ENCODE assay signal across 8 cellular contexts in genomic region chr19:45492627-45493470, GRCh38. TPM values are rescaled to one million over a fixed set of nuclear protein-coding genes. Genes with fewer than 3 reads are reported as not detected.
DNase-seq lines count a peak whose midpoint lies in the region; ATAC-seq, FAIRE-seq and TF ChIP-seq lines count a peak whose summit lies in the region.

No MANE protein-coding gene starts in this region.

- H3K4me1 ChIP-seq in Peyer's patch (peaks cover 0 to 35% (median 8%) of the 10 kb centered on the region in 4 donors), muscle layer of colon (ENCODE audit: insufficient read depth, low read length) (peaks cover 23% of the 10 kb centered on the region)

- peak; percentile 16 for FAIRE-seq in GM12891 (lab: Jason Lieb, UNC)

- ATAC-seq in HG02571 (IDR thresholded peaks at IDR 0.05; ENCODE audit: unreplicated experiment), result no peak
- ATAC-seq in activated CD4-positive, CD25-positive, alpha-beta regulatory T cell treated with anti-CD3 and anti-CD28 coated beads, Interleukin-2, amount 50 U/mL, for 24 hours, result no peak

- no peaks in the 10 kb centered on the region for H3K27me3 ChIP-seq in Peyer's patch
- H3K27me3 ChIP-seq in muscle layer of colon (ENCODE audit: control insufficient read depth in 1 of 2, insufficient read depth in 2 of 2, low read length in 2 of 2), result peaks cover 6 to 10% of the 10 kb centered on the region in 2 donors

- H3K36me3 ChIP-seq in Peyer's patch (no peaks in the 10 kb centered on the region), muscle layer of colon (ENCODE audit: insufficient read depth, low read length) (no peaks in the 10 kb centered on the region)

- H3K4me3 ChIP-seq in Peyer's patch, result peak overlapping the region; percentile 26 to 55 (median 40)
- peak overlapping the region; percentile 62 to 71 for H3K4me3 ChIP-seq in muscle layer of colon (ENCODE audit: low read depth in 1 of 2, low read length in 2 of 2)

- no peak for TF ChIP-seq CTCF in Peyer's patch (IDR thresholded peaks at IDR 0.05)

- H3K9me3 ChIP-seq in Peyer's patch (no peaks in the 10 kb centered on the region), muscle layer of colon (ENCODE audit: low read length) (no peaks in the 10 kb centered on the region)

- H3K9ac ChIP-seq in muscle layer of colon (ENCODE audit: low read length), result no peak overlapping the region

- H3K27ac ChIP-seq in Peyer's patch, result peak overlapping the region in 3 of 4 donors; percentile 48 to 70 (median 62)
- H3K27ac ChIP-seq in muscle layer of colon (ENCODE audit: low read depth, low read length), result peak overlapping the region; percentile 75

- TF ChIP-seq POLR2A in GM12891 (IDR thresholded peaks at IDR 0.05; ENCODE audit: low read depth, low read length) (no peak), Peyer's patch (IDR thresholded peaks at IDR 0.05) (no peak)

- no peak for DNase-seq in GM12891 (ENCODE audit: insufficient read length, low spot score)
- peak in 1 of 3 donors; percentile 65 for DNase-seq in Peyer's patch
- DNase-seq in epidermal melanocyte (ENCODE audit: insufficient read length, low spot score), result peak; percentile 89
- DNase-seq in GM19240 (ENCODE audit: insufficient read length, low spot score), result no peak
- no peak for DNase-seq in stimulated activated naive CD4-positive, alpha-beta T cell treated with Interleukin-2 at 50 U/mL for 16 hours (lab: John Stamatoyannopoulos, UW)

TF ChIP-seq in GM12891, 5 proteins besides CTCF, POLR2A, EP300 and RAD21:
- TF ChIP-seq POLR2AphosphoS5 (IDR thresholded peaks at IDR 0.05; ENCODE audit: low read depth, low read length), result no peak
TF ChIP-seq in GM12891: peak in this region for 0.

RNA-seq across cellular contexts. Expression of gene RTN2, which starts 4.0 kb away (rescaled TPM):
- polyA plus RNA-seq in GM12891 (2012; ENCODE audit: low read depth, missing spikeins), result 5.6 TPM
- 10 to 100 TPM in 1 of 4 donors, 1 to 10 TPM in 2, under 1 TPM in 1; 0.53 to 42.1 (median 4.3) TPM for total RNA-seq in Peyer's patch

RNA-seq across cellular contexts. Expression of gene PPM1N, which starts 5.4 kb away (rescaled TPM):
- polyA plus RNA-seq in GM12891 (2012; ENCODE audit: low read depth, missing spikeins), result 1.4 TPM
- 1 to 10 TPM in 2 of 4 donors, not detected in 2; 1.5 to 1.7 TPM for total RNA-seq in Peyer's patch

RNA-seq across cellular contexts. Expression of gene VASP, which starts 14.4 kb away (rescaled TPM):
- polyA plus RNA-seq in GM12891 (2012; ENCODE audit: low read depth, missing spikeins), result 65.6 TPM
- 100 to 1,000 TPM in 3 of 4 donors, 10 to 100 TPM in 1; 81.7 to 123 (median 112) TPM for total RNA-seq in Peyer's patch

RNA-seq across cellular contexts. Expression of gene FOSB, which starts 25.1 kb away (rescaled TPM):
- polyA plus RNA-seq in GM12891 (2012; ENCODE audit: low read depth, missing spikeins), result 6.5 TPM
- total RNA-seq in Peyer's patch, result 10 to 100 TPM in 2 of 4 donors, 1 to 10 TPM in 1, under 1 TPM in 1; 0.85 to 56.1 (median 9.6) TPM
